12 cellular contexts compared by ENCODE assay signal in the genomic region with DNA sequence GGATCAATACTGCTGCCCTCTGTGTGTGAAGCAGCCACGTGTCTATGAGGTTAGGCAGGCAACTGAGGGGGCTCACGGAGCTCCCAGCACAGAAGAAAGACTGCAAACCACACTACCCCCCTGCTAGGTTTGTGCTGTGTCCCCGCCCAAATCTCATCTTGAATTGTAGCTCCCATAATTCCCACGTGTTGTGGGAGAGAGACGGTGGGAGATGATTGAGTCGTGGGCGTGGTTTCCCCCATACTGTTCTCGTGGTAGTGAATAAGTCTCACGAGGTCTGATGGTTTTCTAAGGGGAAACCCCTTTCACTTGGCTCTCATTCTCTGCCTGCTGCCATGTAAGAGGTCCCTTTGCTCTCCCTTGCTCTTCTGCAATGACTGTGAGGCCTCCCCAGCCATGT.
DNase-seq lines count a peak whose midpoint lies in the region; ATAC-seq and TF ChIP-seq lines count a peak whose summit lies in the region.
"Had no signal": no experiment of that assay in that cellular context is flagged by ENCODE, and none has a peak within 500 bp of the region (broad histone marks: within the 10 kb centered on the region; RNA-seq: fewer than 3 reads in every experiment).

No MANE protein-coding gene starts in this region.

- no peak overlapping the region for H3K4me3 ChIP-seq in fibroblast of mammary gland (ENCODE audit: control insufficient read depth, low read depth, low read length)

- no peak overlapping the region for H3K4me3 Mint-ChIP-seq in stimulated activated naive B cell treated with anti-CD40 and anti-IgM and Interleukin-4, amounts not matched to agents 10 μg/mL and 1 μg/mL and 100 μg/mL, for 72 hours

- peaks cover 3 to 16% of the 10 kb centered on the region in 2 donors for H3K4me1 Mint-ChIP-seq in stimulated activated naive B cell treated with anti-CD40 and anti-IgM and Interleukin-4, amounts not matched to agents 10 μg/mL and 1 μg/mL and 100 μg/mL, for 72 hours

- no peaks in the 10 kb centered on the region for H3K27me3 Mint-ChIP-seq in stimulated activated naive B cell treated with anti-CD40 and anti-IgM and Interleukin-4, amounts not matched to agents 10 μg/mL and 1 μg/mL and 100 μg/mL, for 72 hours

- ATAC-seq in stimulated activated naive B cell treated with anti-CD40 and anti-IgM and Interleukin-4, amounts not matched to agents 10 μg/mL and 1 μg/mL and 100 μg/mL, for 72 hours (replicated peaks): peak; percentile 56 to 58

- peaks cover 4 to 8% of the 10 kb centered on the region in 2 donors for H3K9me3 Mint-ChIP-seq in stimulated activated naive B cell treated with anti-CD40 and anti-IgM and Interleukin-4, amounts not matched to agents 10 μg/mL and 1 μg/mL and 100 μg/mL, for 72 hours

- H3K36me3 Mint-ChIP-seq in stimulated activated naive B cell treated with anti-CD40 and anti-IgM and Interleukin-4, amounts not matched to agents 10 μg/mL and 1 μg/mL and 100 μg/mL, for 72 hours: no peaks in the 10 kb centered on the region

- no peak overlapping the region for H3K27ac Mint-ChIP-seq in stimulated activated naive B cell treated with anti-CD40 and anti-IgM and Interleukin-4, amounts not matched to agents 10 μg/mL and 1 μg/mL and 100 μg/mL, for 72 hours

- TF ChIP-seq CTCF in fibroblast of mammary gland (conservative IDR thresholded peaks at IDR 0.05; ENCODE audit: control insufficient read depth, insufficient read depth, low read depth, low read length): no peak

- DNase-seq in activated T-cell treated with anti-CD3 and anti-CD28 coated beads for 48 hours (ENCODE audit: low read depth) (peak; percentile 18), fibroblast of mammary gland (ENCODE audit: low read depth) (peak; percentile 21), UCSD-AML1 (lab: John Stamatoyannopoulos, UW; ENCODE audit: unreplicated experiment) (no peak), cortex of kidney (lab: John Stamatoyannopoulos, UW) (no peak), OCI-M1 (lab: John Stamatoyannopoulos, UW) (no peak)
- no peak for DNase-seq in activated T-cell treated with anti-CD3 and anti-CD28 coated beads, Interleukin-2, amount 50 U/mL, for 1 hour
- DNase-seq in activated CD8-positive, alpha-beta memory T cell treated with anti-CD3 and anti-CD28 coated beads, Interleukin-2, amount 50 U/mL, for 24 hours (ENCODE audit: extremely low read depth): peak; percentile 3
- DNase-seq in stimulated activated naive B cell treated with anti-CD40 and anti-IgM and Interleukin-4, amounts not matched to agents 10 μg/mL and 1 μg/mL and 100 μg/mL, for 72 hours: no peak
- DNase-seq: DMS79 treated with DMSO at 0.1 percent for 48 hours; KG1; NCI-H1930; NK-92 treated with Interleukin-12 subunit alpha and Interleukin-12 subunit beta, amount 100 ng/mL, for 24 hours had no signal

Comparison
In these comparisons a context has a peak if more than half of its experiments do, and no peak if none do; other contexts are left out.
1. DNase-seq: peak in activated T-cell treated with anti-CD3 and anti-CD28 coated beads for 48 hours (single experiment), activated CD8-positive, alpha-beta memory T cell treated with anti-CD3 and anti-CD28 coated beads, Interleukin-2, amount 50 U/mL, for 24 hours (single experiment) and fibroblast of mammary gland (single experiment); none in activated T-cell treated with anti-CD3 and anti-CD28 coated beads, Interleukin-2, amount 50 U/mL, for 1 hour (single experiment), stimulated activated naive B cell treated with anti-CD40 and anti-IgM and Interleukin-4, amounts not matched to agents 10 μg/mL and 1 μg/mL and 100 μg/mL, for 72 hours (single experiment), UCSD-AML1 (single experiment), cortex of kidney (single experiment) and OCI-M1 (single experiment).